Comparison of ENCODE assay signal across 22 cellular contexts in genomic region chr3:52030725-52031330, GRCh38. TPM values are rescaled to one million over a fixed set of nuclear protein-coding genes. Genes with fewer than 3 reads are reported as not detected.
DNase-seq lines count a peak whose midpoint lies in the region; ATAC-seq and TF ChIP-seq lines count a peak whose summit lies in the region.
"Had no signal": no experiment of that assay in that cellular context is flagged by ENCODE, and none has a peak within 500 bp of the region (broad histone marks: within the 10 kb centered on the region; RNA-seq: fewer than 3 reads in every experiment).

No MANE protein-coding gene starts in this region.

- H3K4me3 ChIP-seq in cardiac muscle cell (no peak overlapping the region), mesendoderm (ENCODE audit: low read length) (no peak overlapping the region)
- H3K4me3 ChIP-seq: GM23338, K562 had no signal

- H3K9me3 Mint-ChIP-seq in stimulated activated effector memory CD8-positive, alpha-beta T cell treated with anti-CD3 and anti-CD28 coated beads, Interleukin-12 subunit alpha, Interleukin-12 subunit beta, amount 100 ng/mL, for 72 hours = no peaks in the 10 kb centered on the region
- no peaks in the 10 kb centered on the region for H3K9me3 Mint-ChIP-seq in natural killer cell treated with Interleukin-12 subunit alpha and Interleukin-12 subunit beta and Interleukin-15 and Interleukin-18, amount 100 ng/mL, for 72 hours
- H3K9me3 Mint-ChIP-seq: CD4-positive, alpha-beta T cell; GM23338 had no signal

- H3K4me2 ChIP-seq in mesendoderm (ENCODE audit: low read length) = no peak overlapping the region
- H3K4me2 ChIP-seq: GM23338 had no signal

- H2AK5ac ChIP-seq in mesendoderm (ENCODE audit: low read length) = no peak overlapping the region

- DNase-seq in cardiac muscle cell (ENCODE audit: low read depth in 1 of 2, low spot score in 1 of 2) = no peak
- no peak for DNase-seq in left ventricle myocardium superior
- DNase-seq in stimulated activated effector memory CD8-positive, alpha-beta T cell treated with anti-CD3 and anti-CD28 coated beads, Interleukin-12 subunit alpha, Interleukin-12 subunit beta, amount 100 ng/mL, for 72 hours (ENCODE audit: low spot score in 2 of 2) = no peak
- DNase-seq in LoVo (ENCODE audit: low spot score) = no peak
- no peak for DNase-seq in mesendoderm
- DNase-seq in natural killer cell treated with Interleukin-12 subunit alpha and Interleukin-12 subunit beta and Interleukin-15 and Interleukin-18, amount 100 ng/mL, for 72 hours (ENCODE audit: low spot score) = no peak
- DNase-seq: Caco-2; CD4-positive, alpha-beta T cell; DMS153; GDM1; NCI-H1105 treated with DMSO at 0.1 percent for 48 hours; NCI-H1694 treated with DMSO at 0.1 percent for 48 hours; NCI-H510A treated with DMSO at 0.1 percent for 48 hours; NCI-H82; OCI-M1; SHP77 treated with DMSO at 0.1 percent for 48 hours had no signal

- H3K4me3 Mint-ChIP-seq in stimulated activated effector memory CD8-positive, alpha-beta T cell treated with anti-CD3 and anti-CD28 coated beads, Interleukin-12 subunit alpha, Interleukin-12 subunit beta, amount 100 ng/mL, for 72 hours = no peak overlapping the region
- no peak overlapping the region for H3K4me3 Mint-ChIP-seq in natural killer cell treated with Interleukin-12 subunit alpha and Interleukin-12 subunit beta and Interleukin-15 and Interleukin-18, amount 100 ng/mL, for 72 hours
- H3K4me3 Mint-ChIP-seq: B cell; CD4-positive, alpha-beta T cell; GM23338 had no signal

- H2BK15ac ChIP-seq in mesendoderm (replicated peaks; ENCODE audit: low read depth) = no peak overlapping the region

- H3K79me2 ChIP-seq in mesendoderm (ENCODE audit: control insufficient read depth, insufficient read depth, low read length) = no peaks in the 10 kb centered on the region

- H3K27ac ChIP-seq in cardiac muscle cell (peak overlapping the region; percentile 4), angular gyrus (ENCODE audit: low read depth, low read length) (peak overlapping the region; percentile 30), mesendoderm (ENCODE audit: low read depth, low read length) (no peak overlapping the region)

- no peaks in the 10 kb centered on the region for H3K27me3 Mint-ChIP-seq in natural killer cell treated with Interleukin-12 subunit alpha and Interleukin-12 subunit beta and Interleukin-15 and Interleukin-18, amount 100 ng/mL, for 72 hours
- H3K27me3 Mint-ChIP-seq: CD4-positive, alpha-beta T cell had no signal

- no peaks in the 10 kb centered on the region for H3K36me3 Mint-ChIP-seq in stimulated activated effector memory CD8-positive, alpha-beta T cell treated with anti-CD3 and anti-CD28 coated beads, Interleukin-12 subunit alpha, Interleukin-12 subunit beta, amount 100 ng/mL, for 72 hours
- H3K36me3 Mint-ChIP-seq in natural killer cell treated with Interleukin-12 subunit alpha and Interleukin-12 subunit beta and Interleukin-15 and Interleukin-18, amount 100 ng/mL, for 72 hours = no peaks in the 10 kb centered on the region

- no CpG with 5 or more reads among the region's 12 CpGs for WGBS in mesendoderm (ENCODE audit: extremely low coverage, insufficient coverage, low lambda C conversion rate)

- H2BK120ac ChIP-seq in mesendoderm (ENCODE audit: low read depth, low read length) = no peak overlapping the region

- ATAC-seq in left ventricle myocardium superior (no peak), esophagus mucosa (peak; percentile 84)
- no peak for ATAC-seq in stimulated activated effector memory CD8-positive, alpha-beta T cell treated with anti-CD3 and anti-CD28 coated beads, Interleukin-12 subunit alpha, Interleukin-12 subunit beta, amount 100 ng/mL, for 72 hours
- no peak for ATAC-seq in natural killer cell treated with Interleukin-12 subunit alpha and Interleukin-12 subunit beta and Interleukin-15 and Interleukin-18, amount 100 ng/mL, for 72 hours
- ATAC-seq: HCT116, K562 had no signal

- H3K4me1 Mint-ChIP-seq in stimulated activated effector memory CD8-positive, alpha-beta T cell treated with anti-CD3 and anti-CD28 coated beads, Interleukin-12 subunit alpha, Interleukin-12 subunit beta, amount 100 ng/mL, for 72 hours = peaks cover 11% of the 10 kb centered on the region
- no peaks in the 10 kb centered on the region for H3K4me1 Mint-ChIP-seq in natural killer cell treated with Interleukin-12 subunit alpha and Interleukin-12 subunit beta and Interleukin-15 and Interleukin-18, amount 100 ng/mL, for 72 hours (ENCODE audit: low read depth in 2 of 2)
- H3K4me1 Mint-ChIP-seq: B cell had no signal

- H3K4me1 ChIP-seq in cardiac muscle cell (ENCODE audit: low read depth) (peaks cover 42% of the 10 kb centered on the region), mesendoderm (ENCODE audit: control insufficient read depth, low read depth, low read length) (no peaks in the 10 kb centered on the region)

- H3K36me3 ChIP-seq in cardiac muscle cell (no peaks in the 10 kb centered on the region), mesendoderm (ENCODE audit: control insufficient read depth, insufficient read depth, low read length) (no peaks in the 10 kb centered on the region)

- no peak overlapping the region for H3K9ac ChIP-seq in mesendoderm (ENCODE audit: low read length)

- no peak for TF ChIP-seq CTCF in cardiac muscle cell (IDR thresholded peaks at IDR 0.05; ENCODE audit: low read depth, low read length)

- intact Hi-C loops in left ventricle myocardium superior (cut with micrococcal nuclease) = no loop called here

- no peaks in the 10 kb centered on the region for H3K9me3 ChIP-seq in cardiac muscle cell (ENCODE audit: low read depth)
- H3K9me3 ChIP-seq: Caco-2 had no signal

- no peak overlapping the region for H3K18ac ChIP-seq in mesendoderm (ENCODE audit: low read length)

- H4K8ac ChIP-seq in mesendoderm (ENCODE audit: low read depth, low read length) = no peak overlapping the region

- H4K5ac ChIP-seq in mesendoderm (ENCODE audit: low read length) = no peak overlapping the region

- H3K79me1 ChIP-seq in mesendoderm (ENCODE audit: low read length) = no peaks in the 10 kb centered on the region

- peak overlapping the region; percentile 66 for H3K27ac Mint-ChIP-seq in stimulated activated effector memory CD8-positive, alpha-beta T cell treated with anti-CD3 and anti-CD28 coated beads, Interleukin-12 subunit alpha, Interleukin-12 subunit beta, amount 100 ng/mL, for 72 hours
- no peak overlapping the region for H3K27ac Mint-ChIP-seq in natural killer cell treated with Interleukin-12 subunit alpha and Interleukin-12 subunit beta and Interleukin-15 and Interleukin-18, amount 100 ng/mL, for 72 hours
- H3K27ac Mint-ChIP-seq: B cell; CD4-positive, alpha-beta T cell; GM23338 had no signal

- no peak overlapping the region for H3K56ac ChIP-seq in mesendoderm (ENCODE audit: low read length)

- H3K27me3 ChIP-seq in cardiac muscle cell = no peaks in the 10 kb centered on the region
- H3K27me3 ChIP-seq in mesendoderm (ENCODE audit: insufficient read depth, low read length, poor library complexity) = no peaks in the 10 kb centered on the region

- H3K4ac ChIP-seq in mesendoderm (ENCODE audit: low read depth, low read length) = no peak overlapping the region

- H2BK5ac ChIP-seq in mesendoderm (ENCODE audit: low read length) = no peak overlapping the region

- no peak overlapping the region for H3K23ac ChIP-seq in mesendoderm (ENCODE audit: low read length)

RNA-seq across cellular contexts. Expression of gene DUSP7, which starts 25.5 kb away (rescaled TPM):
- 32.2 and 39.5 TPM in 2 replicates for total RNA-seq in cardiac muscle cell
- polyA plus RNA-seq in cardiac muscle cell = 7.1 and 13.1 TPM in 2 replicates
- 25.2 TPM for total RNA-seq in left ventricle myocardium superior
- total RNA-seq in esophagus mucosa = 62.6 TPM
- 13.1 TPM for polyA plus RNA-seq in mesendoderm (2013, experiment 1 of 2)
- 13.9 TPM for polyA plus RNA-seq in mesendoderm (2013, experiment 2 of 2)
- 10 to 100 TPM; 19.4 to 31.0 TPM for total RNA-seq in natural killer cell treated with Interleukin-12 subunit alpha and Interleukin-12 subunit beta and Interleukin-15 and Interleukin-18, amount 100 ng/mL, for 72 hours

RNA-seq across cellular contexts. Expression of gene RPL29, which starts 35.1 kb away (rescaled TPM):
- total RNA-seq in cardiac muscle cell (1,533 and 1,673 TPM in 2 replicates), left ventricle myocardium superior (663 TPM), esophagus mucosa (1,513 TPM)
- polyA plus RNA-seq in cardiac muscle cell = 844 and 941 TPM in 2 replicates
- polyA plus RNA-seq in mesendoderm (2013, experiment 1 of 2) = 2,106 TPM
- polyA plus RNA-seq in mesendoderm (2013, experiment 2 of 2) = 2,168 TPM
- total RNA-seq in natural killer cell treated with Interleukin-12 subunit alpha and Interleukin-12 subunit beta and Interleukin-15 and Interleukin-18, amount 100 ng/mL, for 72 hours = 100 to 1,000 TPM; 598 to 910 TPM

RNA-seq across cellular contexts. Expression of gene ACY1, which starts 47.5 kb away (rescaled TPM):
- 87.7 and 99.7 TPM in 2 replicates for total RNA-seq in cardiac muscle cell
- polyA plus RNA-seq in cardiac muscle cell = 116 and 125 TPM in 2 replicates
- total RNA-seq in left ventricle myocardium superior = 18.5 TPM
- total RNA-seq in esophagus mucosa = 27.4 TPM
- 28.2 TPM for polyA plus RNA-seq in mesendoderm (2013, experiment 1 of 2)
- 25.1 TPM for polyA plus RNA-seq in mesendoderm (2013, experiment 2 of 2)
- total RNA-seq in natural killer cell treated with Interleukin-12 subunit alpha and Interleukin-12 subunit beta and Interleukin-15 and Interleukin-18, amount 100 ng/mL, for 72 hours = 10 to 100 TPM; 22.4 to 42.6 TPM

RNA-seq across cellular contexts. Expression of gene ABHD14A, which starts 56.0 kb away (rescaled TPM):
- total RNA-seq in cardiac muscle cell (56.5 and 105 TPM in 2 replicates), left ventricle myocardium superior (27.0 TPM), esophagus mucosa (4.5 TPM)
- 95.9 and 104 TPM in 2 replicates for polyA plus RNA-seq in cardiac muscle cell
- 2.6 TPM for polyA plus RNA-seq in mesendoderm (2013, experiment 1 of 2)
- polyA plus RNA-seq in mesendoderm (2013, experiment 2 of 2) = 2.4 TPM
- 10 to 100 TPM in 1 of 2 donors, 1 to 10 TPM in 1; 8.7 to 13.1 TPM for total RNA-seq in natural killer cell treated with Interleukin-12 subunit alpha and Interleukin-12 subunit beta and Interleukin-15 and Interleukin-18, amount 100 ng/mL, for 72 hours

RNA-seq across cellular contexts. Expression of gene ABHD14B, which starts 57.0 kb away (rescaled TPM):
- 19.8 and 27.8 TPM in 2 replicates for total RNA-seq in cardiac muscle cell
- polyA plus RNA-seq in cardiac muscle cell = 23.3 and 29.9 TPM in 2 replicates
- total RNA-seq in left ventricle myocardium superior = 13.1 TPM
- 39.6 TPM for total RNA-seq in esophagus mucosa
- polyA plus RNA-seq in mesendoderm (2013, experiment 1 of 2) = 2.8 TPM
- polyA plus RNA-seq in mesendoderm (2013, experiment 2 of 2) = 2.6 TPM
- 10 to 100 TPM; 28.0 to 33.2 TPM for total RNA-seq in natural killer cell treated with Interleukin-12 subunit alpha and Interleukin-12 subunit beta and Interleukin-15 and Interleukin-18, amount 100 ng/mL, for 72 hours
